ENCODE assay signal across 16 cellular contexts in the genomic region with DNA sequence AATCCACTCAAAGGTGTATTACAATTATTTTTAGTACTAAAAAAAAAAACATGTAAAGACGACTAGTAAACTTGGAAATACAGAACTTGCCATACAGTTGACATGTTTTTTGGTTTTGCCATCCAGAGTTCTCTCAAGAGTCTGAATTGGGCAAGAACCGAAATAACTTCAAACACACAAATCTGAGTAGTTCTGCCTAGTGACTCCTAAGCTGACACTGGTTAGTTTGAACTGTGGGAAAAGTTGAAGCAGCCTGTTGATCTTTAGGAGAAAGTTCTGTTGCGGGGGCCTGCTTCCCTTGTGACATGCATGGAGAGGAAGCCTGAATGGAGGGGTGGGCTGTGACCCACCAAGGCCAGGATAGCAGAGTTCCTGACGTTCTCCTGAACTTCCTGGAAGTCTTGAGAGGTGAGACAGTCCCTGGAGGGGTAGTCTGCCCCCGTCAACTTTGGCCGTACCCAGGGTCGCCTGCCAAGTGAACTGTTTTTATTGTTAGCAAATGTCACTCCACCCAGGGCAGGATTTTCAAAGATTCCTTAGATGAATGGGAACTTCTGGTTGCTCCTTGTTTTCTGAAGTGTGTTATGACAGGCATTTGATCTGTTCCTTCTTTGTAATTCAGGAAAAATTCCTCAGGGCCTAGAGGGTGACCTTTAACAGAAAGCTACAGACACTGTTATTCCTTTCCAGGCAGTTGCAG.
DNase-seq lines count a peak whose midpoint lies in the region; ATAC-seq and TF ChIP-seq lines count a peak whose summit lies in the region.
"Had no signal": no experiment of that assay in that cellular context is flagged by ENCODE, and none has a peak within 500 bp of the region (broad histone marks: within the 10 kb centered on the region; RNA-seq: fewer than 3 reads in every experiment).

No MANE protein-coding gene starts in this region.

- WGBS in tibial nerve, 2 donors, result 18 to 21% methylated on average over 7 of the region's 7 CpGs

- no peaks in the 10 kb centered on the region for H4K20me1 ChIP-seq in fibroblast of lung (ENCODE audit: control insufficient read depth, extremely low read depth, insufficient read depth, low read length)

- no peak overlapping the region for H3K4me3 ChIP-seq in SJCRH30
- no peak overlapping the region for H3K4me3 ChIP-seq in fibroblast of lung (replicated peaks in 1 of 4; ENCODE audit: control extremely low read depth in 1 of 4, insufficient read depth in 1 of 4, low read depth in 3 of 4, low read length in 4 of 4)
- H3K4me3 ChIP-seq in tibial nerve, result no peak overlapping the region
- H3K4me3 ChIP-seq in effector memory CD4-positive, alpha-beta T cell (ENCODE audit: insufficient read depth, low read depth, low read length, poor library complexity, severe bottlenecking), result no peak overlapping the region
- H3K4me3 ChIP-seq: cardiac muscle cell, HAP-1 had no signal

- H3K36me3 ChIP-seq in SJCRH30, result no peaks in the 10 kb centered on the region
- no peaks in the 10 kb centered on the region for H3K36me3 ChIP-seq in fibroblast of lung (ENCODE audit: control insufficient read depth, insufficient read depth, low read length)
- no peaks in the 10 kb centered on the region for H3K36me3 ChIP-seq in tibial nerve
- H3K36me3 ChIP-seq in effector memory CD4-positive, alpha-beta T cell (ENCODE audit: control insufficient read depth, insufficient read depth, low read length), result no peaks in the 10 kb centered on the region
- H3K36me3 ChIP-seq: cardiac muscle cell, HAP-1 had no signal

- H3K27me3 ChIP-seq in SJCRH30 (no peaks in the 10 kb centered on the region), fibroblast of lung (ENCODE audit: control insufficient read depth, insufficient read depth, low read length) (no peaks in the 10 kb centered on the region), tibial nerve (no peaks in the 10 kb centered on the region)
- no peaks in the 10 kb centered on the region for H3K27me3 ChIP-seq in effector memory CD4-positive, alpha-beta T cell (replicated peaks; ENCODE audit: control insufficient read depth, insufficient read depth, low read length, poor library complexity, severe bottlenecking)
- H3K27me3 ChIP-seq: cardiac muscle cell had no signal

- H3K27ac ChIP-seq in SJCRH30 (peak overlapping the region; percentile 76), fibroblast of lung (ENCODE audit: insufficient read depth, low read length) (peak overlapping the region; percentile 6), tibial nerve (peak overlapping the region; percentile 32 to 78 (median 64))
- H3K27ac ChIP-seq in effector memory CD4-positive, alpha-beta T cell (ENCODE audit: insufficient read depth, low read length, poor library complexity, severe bottlenecking), result no peak overlapping the region
- H3K27ac ChIP-seq: cardiac muscle cell had no signal

- no peak for TF ChIP-seq POLR2A in tibial nerve (IDR thresholded peaks at IDR 0.05)

- H3K4me1 ChIP-seq in SJCRH30, result peaks cover 24% of the 10 kb centered on the region
- H3K4me1 ChIP-seq in fibroblast of lung (ENCODE audit: control insufficient read depth, extremely low read depth, insufficient read depth, low read length), result peaks cover 8% of the 10 kb centered on the region
- peaks cover 0 to 36% (median 13%) of the 10 kb centered on the region in 4 donors for H3K4me1 ChIP-seq in tibial nerve
- no peaks in the 10 kb centered on the region for H3K4me1 ChIP-seq in effector memory CD4-positive, alpha-beta T cell (ENCODE audit: control insufficient read depth, insufficient read depth, low read length, poor library complexity, severe bottlenecking)

- H2AFZ ChIP-seq in fibroblast of lung (ENCODE audit: low read length), result no peak overlapping the region

- no peak overlapping the region for H3K9ac ChIP-seq in fibroblast of lung (ENCODE audit: insufficient read depth, low read length)

- peaks cover 13% of the 10 kb centered on the region for H3K9me3 ChIP-seq in SJCRH30 (replicated peaks)
- H3K9me3 ChIP-seq in fibroblast of lung (ENCODE audit: control insufficient read depth, insufficient read depth, low read depth, low read length), result no peaks in the 10 kb centered on the region
- peaks cover 0 to 20% (median 4%) of the 10 kb centered on the region in 4 donors for H3K9me3 ChIP-seq in tibial nerve
- no peaks in the 10 kb centered on the region for H3K9me3 ChIP-seq in effector memory CD4-positive, alpha-beta T cell (ENCODE audit: control insufficient read depth, low read length)

- TF ChIP-seq EP300 in tibial nerve (IDR thresholded peaks at IDR 0.05), result peak in 1 of 2 donors; percentile 23

- ATAC-seq in esophagus mucosa, result no peak
- ATAC-seq: activated CD8-positive, alpha-beta memory T cell treated with anti-CD3 and anti-CD28 coated beads, Interleukin-2, amount 10 ng/mL, durations not matched to agents 7 days and 5 days; stimulated activated naive B cell treated with anti-CD40 and anti-IgM and Interleukin-4, amounts not matched to agents 10 μg/mL and 1 μg/mL and 100 μg/mL, for 72 hours had no signal

- no peak for TF ChIP-seq CTCF in fibroblast of lung (conservative IDR thresholded peaks at IDR 0.05 in 1 of 2, IDR thresholded peaks at IDR 0.05 in 1 of 2; ENCODE audit: low read depth in 1 of 2, low read length in 2 of 2)
- TF ChIP-seq CTCF in tibial nerve (IDR thresholded peaks at IDR 0.05), result no peak

- no peak overlapping the region for H3K4me2 ChIP-seq in fibroblast of lung (ENCODE audit: extremely low read depth, insufficient read depth, low read length)

- no peaks in the 10 kb centered on the region for H3K79me2 ChIP-seq in fibroblast of lung (ENCODE audit: control insufficient read depth, insufficient read depth, low read length)

- peak; percentile 22 to 47 for DNase-seq in SJCRH30
- DNase-seq in fibroblast of lung (ENCODE audit: low read depth in 2 of 2), result no peak
- peak; percentile 52 for DNase-seq in myocyte (ENCODE audit: low read depth)
- DNase-seq in tibial nerve (ENCODE audit: low spot score in 2 of 2), result no peak
- DNase-seq in SIG-M5 treated with dmso at 0.1 percent for 504 hours (lab: John Stamatoyannopoulos, UW; ENCODE audit: unreplicated experiment), result no peak
- no peak for DNase-seq in NCI-H2081 treated with DMSO at 0.1 percent for 48 hours (lab: John Stamatoyannopoulos, UW)
- no peak for DNase-seq in effector memory CD4-positive, alpha-beta T cell
- DNase-seq: activated CD8-positive, alpha-beta memory T cell treated with anti-CD3 and anti-CD28 coated beads, Interleukin-2, amount 10 ng/mL, durations not matched to agents 7 days and 5 days; activated naive CD4-positive, alpha-beta T cell treated with Interleukin-2 at 50 U/mL for 16 hours; DMS79; NCI-H1417 treated with DMSO at 0.1 percent for 48 hours; NCI-H446 treated with DMSO at 0.1 percent for 48 hours; stimulated activated naive B cell treated with anti-CD40 and anti-IgM and Interleukin-4, amounts not matched to agents 10 μg/mL and 1 μg/mL and 100 μg/mL, for 72 hours had no signal

Comparison
In these comparisons a context has a peak if more than half of its experiments do, and no peak if none do; other contexts are left out.
1. DNase-seq: peak in SJCRH30 (2 of 2) and myocyte (single experiment); none in fibroblast of lung (0 of 2), tibial nerve (0 of 2), SIG-M5 treated with dmso at 0.1 percent for 504 hours (single experiment), NCI-H2081 treated with DMSO at 0.1 percent for 48 hours (single experiment) and effector memory CD4-positive, alpha-beta T cell (0 of 3).